In genomic region chr6:125415921-125416320, GRCh38 we compare ENCODE assay signal across 17 cellular contexts.
"Had no signal": no experiment of that assay in that cellular context is flagged by ENCODE, and none has a peak within 500 bp of the region (broad histone marks: within the 10 kb centered on the region; RNA-seq: fewer than 3 reads in every experiment).

No MANE protein-coding gene starts in this region.

- ATAC-seq: activated T-cell treated with anti-CD3 and anti-CD28 coated beads, Interleukin-2, amount 50 U/mL, for 72 hours; pancreas had no signal

- DNase-seq: activated CD4-positive, alpha-beta T cell treated with anti-CD3 and anti-CD28 coated beads for 1 hour; activated CD4-positive, alpha-beta T cell treated with anti-CD3 and anti-CD28 coated beads, Interleukin-2, amount 50 U/mL, for 48 hours; activated gamma-delta T cell treated with Interleukin-2 at 50 U/mL for 16 hours; activated naive CD8-positive, alpha-beta T cell treated with anti-CD3 and anti-CD28 coated beads for 36 hours; activated T-cell treated with anti-CD3 and anti-CD28 coated beads, Interleukin-2, amount 50 U/mL, for 72 hours; aorta; effector memory CD4-positive, alpha-beta T cell; erythroblast; hippocampal formation; kidney glomerular epithelial cell; pancreas; small intestine; T-helper 9 cell; thyroid gland had no signal

- H3K27ac ChIP-seq: coronary artery, pancreas, thyroid gland had no signal

- H3K36me3 ChIP-seq: pancreas, thyroid gland had no signal

- H3K4me3 ChIP-seq: coronary artery, pancreas, thyroid gland had no signal

- H3K4me1 ChIP-seq: pancreas, thyroid gland had no signal

- H3K4me1 Mint-ChIP-seq: activated naive CD8-positive, alpha-beta T cell treated with anti-CD3 and anti-CD28 coated beads for 36 hours had no signal

- FAIRE-seq: pancreas, small intestine, urothelium cell line had no signal

- H3K27me3 ChIP-seq: pancreas, thyroid gland had no signal

- H3K27me3 Mint-ChIP-seq: activated naive CD8-positive, alpha-beta T cell treated with anti-CD3 and anti-CD28 coated beads for 36 hours had no signal

- H3K27ac Mint-ChIP-seq: activated naive CD8-positive, alpha-beta T cell treated with anti-CD3 and anti-CD28 coated beads for 36 hours; activated T-cell treated with anti-CD3 and anti-CD28 coated beads, Interleukin-2, amount 50 U/mL, for 72 hours had no signal

- H3K36me3 Mint-ChIP-seq: activated naive CD8-positive, alpha-beta T cell treated with anti-CD3 and anti-CD28 coated beads for 36 hours had no signal

- H3K9me3 ChIP-seq: pancreas, thyroid gland had no signal

- H3K4me3 Mint-ChIP-seq: activated naive CD8-positive, alpha-beta T cell treated with anti-CD3 and anti-CD28 coated beads for 36 hours; activated T-cell treated with anti-CD3 and anti-CD28 coated beads, Interleukin-2, amount 50 U/mL, for 72 hours; neural crest cell had no signal
